Comparison of ENCODE assay signal across 1 cellular context in genomic region chr10:22309180-22310000, GRCh38.
TF ChIP-seq lines count a peak whose summit lies in the region.

No MANE protein-coding gene starts in this region.

TF ChIP-seq in K562, 482 proteins besides CTCF, POLR2A, EP300 and RAD21:
- TF ChIP-seq ZNF316 (IDR thresholded peaks at IDR 0.05) (peak; percentile 31; the same call in 1 of the 2 replicates), MAFK (IDR thresholded peaks at IDR 0.05; ENCODE audit: low read length) (no peak)
